In genomic region chr2:46477462-46477861, GRCh38 we compare ENCODE assay signal across 10 cellular contexts. TPM values are rescaled to one million over a fixed set of nuclear protein-coding genes. Genes with fewer than 3 reads are reported as not detected.
"Had no signal": no experiment of that assay in that cellular context is flagged by ENCODE, and none has a peak within 500 bp of the region (broad histone marks: within the 10 kb centered on the region; RNA-seq: fewer than 3 reads in every experiment).

No MANE protein-coding gene starts in this region.

RNA-seq across cellular contexts. Expression of gene TMEM247, which starts 1.9 kb away (rescaled TPM):
- total RNA-seq: cardiac muscle cell, colonic mucosa, fibroblast of lung, frontal cortex, heart left ventricle, mammary epithelial cell, mucosa of descending colon, omental fat pad, smooth muscle cell had no signal
- polyA plus RNA-seq: adipose tissue, cardiac muscle cell, fibroblast of lung, heart left ventricle, mammary epithelial cell, smooth muscle cell had no signal
